ENCODE assay signal across 17 cellular contexts in the genomic region with DNA sequence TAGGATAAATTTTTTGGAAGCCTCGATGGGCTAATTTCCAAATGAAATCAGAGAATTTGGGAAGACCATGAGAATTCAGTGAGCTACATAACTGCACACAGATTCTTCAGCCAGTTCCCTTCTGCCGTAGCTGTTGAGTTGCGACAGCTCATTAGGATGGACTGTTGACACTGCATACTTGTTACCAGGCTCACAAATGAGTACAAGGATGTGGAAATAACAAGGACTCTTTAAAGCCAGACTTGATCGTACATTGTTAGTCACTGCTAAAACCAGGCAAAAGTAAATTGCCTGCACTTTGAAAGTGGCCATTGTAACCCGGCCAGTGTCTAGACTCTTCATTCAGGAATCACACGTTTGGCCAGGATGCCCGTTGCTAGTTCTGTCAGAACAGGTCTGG. TPM values are rescaled to one million over a fixed set of nuclear protein-coding genes. Genes with fewer than 3 reads are reported as not detected.
DNase-seq lines count a peak whose midpoint lies in the region; FAIRE-seq and TF ChIP-seq lines count a peak whose summit lies in the region.
"Had no signal": no experiment of that assay in that cellular context is flagged by ENCODE, and none has a peak within 500 bp of the region (broad histone marks: within the 10 kb centered on the region; RNA-seq: fewer than 3 reads in every experiment).

No MANE protein-coding gene starts in this region.

- DNase-seq in EH (ENCODE audit: low read depth) (peak; percentile 74), NB4 (ENCODE audit: low read depth) (peak; percentile 17), bronchial epithelial cell (ENCODE audit: low read depth) (peak; percentile 75), progenitor cell of endocrine pancreas (ENCODE audit: low spot score, unreplicated experiment) (no peak), erythroblast (lab: John Stamatoyannopoulos, UW) (no peak), NCI-H774 (lab: John Stamatoyannopoulos, UW) (no peak)
- no peak for DNase-seq in activated CD4-positive, alpha-beta T cell treated with anti-CD3 and anti-CD28 coated beads, Interleukin-2, amount 50 U/mL, for 4 hours
- DNase-seq in stimulated activated CD4-positive, alpha-beta T cell treated with anti-CD3 and anti-CD28 coated beads, Interleukin-4, amount 100 ng/mL, for 24 hours: no peak
- DNase-seq: GOT3; NCI-H1092; occipital lobe; stimulated activated CD4-positive, alpha-beta T cell treated with anti-CD3 and anti-CD28 coated beads, Interleukin-4, amount 100 ng/mL, for 4 hours had no signal

- FAIRE-seq in bronchial epithelial cell (lab: Jason Lieb, UNC): no peak

- H3K36me3 ChIP-seq in bronchial epithelial cell (ENCODE audit: control insufficient read depth, insufficient read depth, low read length): peaks cover 2% of the 10 kb centered on the region

- no peaks in the 10 kb centered on the region for H3K9me3 Mint-ChIP-seq in progenitor cell of endocrine pancreas (ENCODE audit: low read depth)
- H3K9me3 Mint-ChIP-seq: activated T-helper 17 cell treated with anti-CD3 and anti-CD28 coated beads, Interleukin-2, amount 50 U/mL, for 72 hours; endodermal cell; T-helper 1 cell treated with Interleukin-12 subunit alpha and Interleukin-12 subunit beta and Interleukin-4 antibody, amounts not matched to agents 30 μg/mL and 1 μg/mL, for 36 hours had no signal

- TF ChIP-seq CTCF in NB4 (IDR thresholded peaks at IDR 0.05; ENCODE audit: low read depth, low read length): no peak
- no peak for TF ChIP-seq CTCF in bronchial epithelial cell (IDR thresholded peaks at IDR 0.05; ENCODE audit: insufficient read depth, low read length, severe bottlenecking)
- no peak for TF ChIP-seq CTCF in progenitor cell of endocrine pancreas (IDR thresholded peaks at IDR 0.05; ENCODE audit: unreplicated experiment)

- H3K27me3 Mint-ChIP-seq in progenitor cell of endocrine pancreas: no peaks in the 10 kb centered on the region
- H3K27me3 Mint-ChIP-seq: activated T-helper 17 cell treated with anti-CD3 and anti-CD28 coated beads, Interleukin-2, amount 50 U/mL, for 72 hours had no signal

- H3K4me3 ChIP-seq in NB4 (ENCODE audit: low read depth, low read length) (no peak overlapping the region), bronchial epithelial cell (ENCODE audit: low read depth, low read length) (no peak overlapping the region)
- H3K4me3 ChIP-seq: BLaER1, gastroesophageal sphincter had no signal

- H3K27me3 ChIP-seq in bronchial epithelial cell (ENCODE audit: control insufficient read depth, insufficient read depth, low read length): no peaks in the 10 kb centered on the region
- H3K27me3 ChIP-seq: BLaER1, gastroesophageal sphincter had no signal

- peaks cover 6% of the 10 kb centered on the region for H3K36me3 Mint-ChIP-seq in progenitor cell of endocrine pancreas (ENCODE audit: insufficient read depth)

- H3K4me1 Mint-ChIP-seq in progenitor cell of endocrine pancreas (ENCODE audit: low read depth): peaks cover 1% of the 10 kb centered on the region

- TF ChIP-seq POLR2A in NB4 (IDR thresholded peaks at IDR 0.05; ENCODE audit: extremely low read depth, insufficient read length) (no peak), erythroblast (IDR thresholded peaks at IDR 0.05; ENCODE audit: low read length) (no peak)

- no peak overlapping the region for H3K4me3 Mint-ChIP-seq in progenitor cell of endocrine pancreas (ENCODE audit: low read depth)
- H3K4me3 Mint-ChIP-seq: activated T-helper 17 cell treated with anti-CD3 and anti-CD28 coated beads, Interleukin-2, amount 50 U/mL, for 72 hours; endodermal cell; T-helper 1 cell treated with Interleukin-12 subunit alpha and Interleukin-12 subunit beta and Interleukin-4 antibody, amounts not matched to agents 30 μg/mL and 1 μg/mL, for 36 hours had no signal

- H3K27ac Mint-ChIP-seq in progenitor cell of endocrine pancreas: peak overlapping the region; percentile 21
- H3K27ac Mint-ChIP-seq: activated T-helper 17 cell treated with anti-CD3 and anti-CD28 coated beads, Interleukin-2, amount 50 U/mL, for 72 hours; endodermal cell; T-helper 1 cell treated with Interleukin-12 subunit alpha and Interleukin-12 subunit beta and Interleukin-4 antibody, amounts not matched to agents 30 μg/mL and 1 μg/mL, for 36 hours had no signal

RNA-seq across cellular contexts. Expression of gene NDUFAF5, which starts 37.0 kb away (rescaled TPM):
- total RNA-seq in bronchial epithelial cell (15.0 and 22.0 TPM in 2 replicates), progenitor cell of endocrine pancreas (39.2 and 41.5 TPM in 2 replicates)

RNA-seq across cellular contexts. Expression of gene ESF1, which starts 37.2 kb away (rescaled TPM):
- 15.2 and 16.6 TPM in 2 replicates for total RNA-seq in bronchial epithelial cell
- 17.9 and 18.5 TPM in 2 replicates for total RNA-seq in progenitor cell of endocrine pancreas

Comparison
In these comparisons a context has a peak if more than half of its experiments do, and no peak if none do; other contexts are left out.
1. DNase-seq: peak in EH (single experiment), NB4 (single experiment) and bronchial epithelial cell (single experiment); none in progenitor cell of endocrine pancreas (single experiment), activated CD4-positive, alpha-beta T cell treated with anti-CD3 and anti-CD28 coated beads, Interleukin-2, amount 50 U/mL, for 4 hours (0 of 2), stimulated activated CD4-positive, alpha-beta T cell treated with anti-CD3 and anti-CD28 coated beads, Interleukin-4, amount 100 ng/mL, for 24 hours (single experiment), erythroblast (0 of 2) and NCI-H774 (single experiment).